ENCODE assay signal across 9 cellular contexts in genomic region chr12:52148541-52149181, GRCh38. TPM values are rescaled to one million over a fixed set of nuclear protein-coding genes. Genes with fewer than 3 reads are reported as not detected.
A peak's percentile ranks its signal among the peaks of the same experiment; 100 is the strongest.
DNase-seq lines count a peak whose midpoint lies in the region; ATAC-seq, FAIRE-seq and TF ChIP-seq lines count a peak whose summit lies in the region.
"Had no signal": no experiment of that assay in that cellular context is flagged by ENCODE, and none has a peak within 500 bp of the region (broad histone marks: within the 10 kb centered on the region; RNA-seq: fewer than 3 reads in every experiment).

No MANE protein-coding gene starts in this region.

- DNase-seq in H54 (ENCODE audit: insufficient read length, low spot score) (peak; percentile 59), NT2/D1 (ENCODE audit: low read depth, low spot score) (no peak), glomerular visceral epithelial cell (ENCODE audit: extremely low spot score) (peak; percentile 85), GM20000 (ENCODE audit: low spot score) (no peak)
- no peak for DNase-seq in activated CD4-positive, CD25-positive, alpha-beta regulatory T cell treated with anti-CD3 and anti-CD28 coated beads, Interleukin-2, amount 50 U/mL, for 72 hours
- no peak for DNase-seq in activated T-cell treated with anti-CD3 and anti-CD28 coated beads, Interleukin-2, amount 50 U/mL, for 4 hours
- DNase-seq: T1000 had no signal

- no peak for ATAC-seq in activated T-cell treated with anti-CD3 and anti-CD28 coated beads, Interleukin-2, amount 50 U/mL, for 4 hours
- no peak for ATAC-seq in HG02885 (IDR thresholded peaks at IDR 0.05; ENCODE audit: poor library complexity, unreplicated experiment)

- H3K27me3 ChIP-seq in NT2/D1 (ENCODE audit: insufficient read depth, insufficient read length) (no peaks in the 10 kb centered on the region), skeletal muscle tissue (ENCODE audit: control insufficient read depth in 3 of 3, insufficient read depth in 3 of 3, low read length in 3 of 3) (peaks cover 0 to 4% (median 0%) of the 10 kb centered on the region in 3 donors)

- peak overlapping the region; percentile 72 for H3K27ac ChIP-seq in skeletal muscle tissue (ENCODE audit: low read depth, low read length)

- peaks cover 8% of the 10 kb centered on the region for H3K4me1 Mint-ChIP-seq in activated T-cell treated with anti-CD3 and anti-CD28 coated beads, Interleukin-2, amount 50 U/mL, for 4 hours (ENCODE audit: low read depth)

- H3K36me3 Mint-ChIP-seq in activated T-cell treated with anti-CD3 and anti-CD28 coated beads, Interleukin-2, amount 50 U/mL, for 4 hours (ENCODE audit: insufficient read depth): no peaks in the 10 kb centered on the region

- TF ChIP-seq CTCF in GM20000 (IDR thresholded peaks at IDR 0.05; ENCODE audit: extremely low read depth, missing control alignments): no peak

- H3K27me3 Mint-ChIP-seq in activated T-cell treated with anti-CD3 and anti-CD28 coated beads, Interleukin-2, amount 50 U/mL, for 4 hours (ENCODE audit: low read depth): no peaks in the 10 kb centered on the region

- H3K4me3 Mint-ChIP-seq in activated T-cell treated with anti-CD3 and anti-CD28 coated beads, Interleukin-2, amount 50 U/mL, for 4 hours: no peak overlapping the region

- no peaks in the 10 kb centered on the region for H3K9me3 Mint-ChIP-seq in activated T-cell treated with anti-CD3 and anti-CD28 coated beads, Interleukin-2, amount 50 U/mL, for 4 hours

- TF ChIP-seq POLR2A in H54 (IDR thresholded peaks at IDR 0.05; ENCODE audit: low read depth, low read length): no peak

- H3K4me1 ChIP-seq in NT2/D1 (ENCODE audit: insufficient read depth, insufficient read length): peaks cover 46% of the 10 kb centered on the region
- H3K4me1 ChIP-seq in skeletal muscle tissue (ENCODE audit: control insufficient read depth in 3 of 3, insufficient read depth in 3 of 3, low read length in 3 of 3): peaks cover 23 to 50% (median 31%) of the 10 kb centered on the region in 3 donors

- H3K9me3 ChIP-seq in NT2/D1 (ENCODE audit: insufficient read depth, low read length): no peaks in the 10 kb centered on the region
- no peaks in the 10 kb centered on the region for H3K9me3 ChIP-seq in skeletal muscle tissue (ENCODE audit: control insufficient read depth in 3 of 3, low read length in 3 of 3)

- H3K4me3 ChIP-seq in NT2/D1 (ENCODE audit: insufficient read length, low read depth) (no peak overlapping the region), skeletal muscle tissue (ENCODE audit: low read length in 3 of 3) (no peak overlapping the region)

- peak overlapping the region; percentile 68 for H3K9ac ChIP-seq in NT2/D1 (ENCODE audit: insufficient read length, low read depth)
- no peak overlapping the region for H3K9ac ChIP-seq in skeletal muscle tissue (ENCODE audit: low read depth in 1 of 3, low read length in 3 of 3)

- H3K36me3 ChIP-seq in NT2/D1 (ENCODE audit: insufficient read depth, insufficient read length, low read length): no peaks in the 10 kb centered on the region
- no peaks in the 10 kb centered on the region for H3K36me3 ChIP-seq in skeletal muscle tissue (ENCODE audit: control insufficient read depth in 3 of 3, insufficient read depth in 3 of 3, low read length in 3 of 3)

- no peak for FAIRE-seq in H54 (lab: Jason Lieb, UNC)

RNA-seq across cellular contexts. Expression of gene KRT80, which starts 43.2 kb away (rescaled TPM):
- 0.52 TPM for total RNA-seq in skeletal muscle tissue
- under 1 TPM in 2 of 3 donors, not detected in 1; 0.05 to 0.08 TPM for total RNA-seq in activated T-cell treated with anti-CD3 and anti-CD28 coated beads, Interleukin-2, amount 50 U/mL, for 4 hours

Comparison
In these comparisons a context has a peak if more than half of its experiments do, and no peak if none do; other contexts are left out.
1. DNase-seq: peak in H54 (single experiment) and glomerular visceral epithelial cell (single experiment); none in NT2/D1 (single experiment), activated CD4-positive, CD25-positive, alpha-beta regulatory T cell treated with anti-CD3 and anti-CD28 coated beads, Interleukin-2, amount 50 U/mL, for 72 hours (single experiment), activated T-cell treated with anti-CD3 and anti-CD28 coated beads, Interleukin-2, amount 50 U/mL, for 4 hours (single experiment) and GM20000 (single experiment).